In genomic region chr1:222644649-222645005, GRCh38 we compare ENCODE assay signal across 8 cellular contexts.
DNase-seq lines count a peak whose midpoint lies in the region; ATAC-seq and TF ChIP-seq lines count a peak whose summit lies in the region.

No MANE protein-coding gene starts in this region.

- H2AFZ ChIP-seq in MM.1S (ENCODE audit: low read length) = peak overlapping the region; percentile 68

- H3K4me2 ChIP-seq in MM.1S (ENCODE audit: low read depth, low read length) = peak overlapping the region; percentile 75

- H3K79me2 ChIP-seq in MM.1S (ENCODE audit: low read length) = peaks cover 19% of the 10 kb centered on the region

- H3F3A ChIP-seq in MM.1S (ENCODE audit: insufficient read depth, low read length) = no peaks in the 10 kb centered on the region

- no peaks in the 10 kb centered on the region for H3K9me3 ChIP-seq in MM.1S (replicated peaks; ENCODE audit: insufficient read depth, low read length)
- no peaks in the 10 kb centered on the region for H3K9me3 ChIP-seq in mucosa of stomach (ENCODE audit: control insufficient read depth, low read length)

- H3K4me1 ChIP-seq in MM.1S (ENCODE audit: low read length) (peaks cover 10% of the 10 kb centered on the region; the same call in 1 of the 2 replicates), mucosa of stomach (ENCODE audit: control insufficient read depth, insufficient read depth, low read length) (peaks cover 15% of the 10 kb centered on the region)

- ATAC-seq in GM21737 (IDR thresholded peaks at IDR 0.05; ENCODE audit: unreplicated experiment) = no peak
- ATAC-seq in HG03565 (IDR thresholded peaks at IDR 0.05; ENCODE audit: unreplicated experiment) = no peak

- H4K20me1 ChIP-seq in MM.1S (ENCODE audit: insufficient read depth, low read length) = no peaks in the 10 kb centered on the region

- peak; percentile 43 for DNase-seq in ELR (ENCODE audit: low read depth)
- no peak for DNase-seq in MM.1S
- no peak for DNase-seq in coronary artery (ENCODE audit: low spot score)
- DNase-seq in stimulated activated CD4-positive, alpha-beta T cell treated with anti-CD3 and anti-CD28 coated beads, Interleukin-4, amount 100 ng/mL, for 1 hour = no peak
- no peak for DNase-seq in LoVo (ENCODE audit: low spot score)

- no peaks in the 10 kb centered on the region; the same call in 1 of the 2 replicates for H3K36me3 ChIP-seq in MM.1S (replicated peaks; ENCODE audit: insufficient read depth, low read length)
- no peaks in the 10 kb centered on the region for H3K36me3 ChIP-seq in mucosa of stomach (ENCODE audit: control insufficient read depth, insufficient read depth, low read length)

- H3K4me3 ChIP-seq in MM.1S (ENCODE audit: low read length) = peak overlapping the region; percentile 84
- H3K4me3 ChIP-seq in coronary artery = peak overlapping the region; percentile 76
- H3K4me3 ChIP-seq in mucosa of stomach (ENCODE audit: low read length) = peak overlapping the region; percentile 52

- H3K27me3 ChIP-seq in MM.1S (replicated peaks; ENCODE audit: insufficient read depth, low read length) (no peaks in the 10 kb centered on the region), mucosa of stomach (ENCODE audit: control insufficient read depth, insufficient read depth, low read length) (no peaks in the 10 kb centered on the region)

- TF ChIP-seq CTCF in MM.1S (IDR thresholded peaks at IDR 0.05; ENCODE audit: low read length) (no peak), coronary artery (IDR thresholded peaks at IDR 0.05) (no peak)

- no peaks in the 10 kb centered on the region for H3K9me2 ChIP-seq in MM.1S (replicated peaks; ENCODE audit: insufficient read depth, low read length)

- H3K27ac ChIP-seq in MM.1S (ENCODE audit: low read length) (peak overlapping the region; percentile 80; the same call in 1 of the 2 replicates), coronary artery (peak overlapping the region; percentile 84 to 98)

- H3K9ac ChIP-seq in MM.1S (ENCODE audit: low read length) (peak overlapping the region; percentile 85), mucosa of stomach (ENCODE audit: low read length) (peak overlapping the region; percentile 90)
